Comparison of ENCODE assay signal across 21 cellular contexts in genomic region chr4:100049872-100050271, GRCh38.
"Had no signal": no experiment of that assay in that cellular context is flagged by ENCODE, and none has a peak within 500 bp of the region (broad histone marks: within the 10 kb centered on the region; RNA-seq: fewer than 3 reads in every experiment).

No MANE protein-coding gene starts in this region.

- H3K4me3 ChIP-seq: lower lobe of right lung, ovary, prostate gland, right atrium auricular region, spleen, testis, uterus had no signal

- H3K4me3 Mint-ChIP-seq: activated CD4-positive, alpha-beta memory T cell treated with anti-CD3 and anti-CD28 coated beads, Interleukin-2, amount 10 ng/mL, durations not matched to agents 7 days and 5 days; activated naive CD4-positive, alpha-beta T cell treated with anti-CD3 and anti-CD28 coated beads for 36 hours; activated naive CD8-positive, alpha-beta T cell treated with anti-CD3 and anti-CD28 coated beads, Interleukin-2, amount 10 ng/mL, durations not matched to agents 7 days and 5 days; activated T-cell treated with anti-CD3 and anti-CD28 coated beads, Interleukin-2, amount 50 U/mL, for 72 hours; dendritic cell treated with granulocyte-macrophage colony-stimulating factor and Interleukin-4, amounts not matched to agents 40 ng/mL and 50 ng/mL, for 4 days; mesothelial cell of epicardium; natural killer cell had no signal

- H3K9me3 ChIP-seq: lower lobe of right lung, ovary, prostate gland, right atrium auricular region, testis, uterus had no signal

- H3K27ac ChIP-seq: lower lobe of right lung, ovary, prostate gland, right atrium auricular region, spleen, testis, uterus had no signal

- H3K4me1 Mint-ChIP-seq: activated CD4-positive, alpha-beta memory T cell treated with anti-CD3 and anti-CD28 coated beads, Interleukin-2, amount 10 ng/mL, durations not matched to agents 7 days and 5 days; activated naive CD8-positive, alpha-beta T cell treated with anti-CD3 and anti-CD28 coated beads, Interleukin-2, amount 10 ng/mL, durations not matched to agents 7 days and 5 days; natural killer cell had no signal

- H3K27ac Mint-ChIP-seq: activated CD4-positive, alpha-beta memory T cell treated with anti-CD3 and anti-CD28 coated beads, Interleukin-2, amount 10 ng/mL, durations not matched to agents 7 days and 5 days; activated naive CD4-positive, alpha-beta T cell treated with anti-CD3 and anti-CD28 coated beads for 36 hours; activated naive CD8-positive, alpha-beta T cell treated with anti-CD3 and anti-CD28 coated beads, Interleukin-2, amount 10 ng/mL, durations not matched to agents 7 days and 5 days; activated T-cell treated with anti-CD3 and anti-CD28 coated beads, Interleukin-2, amount 50 U/mL, for 72 hours; dendritic cell treated with granulocyte-macrophage colony-stimulating factor and Interleukin-4, amounts not matched to agents 40 ng/mL and 50 ng/mL, for 4 days; mesothelial cell of epicardium; natural killer cell had no signal

- H3K27me3 Mint-ChIP-seq: dendritic cell treated with granulocyte-macrophage colony-stimulating factor and Interleukin-4, amounts not matched to agents 40 ng/mL and 50 ng/mL, for 4 days had no signal

- H3K4me1 ChIP-seq: lower lobe of right lung, prostate gland, right atrium auricular region, spleen, testis, uterus had no signal

- H3K36me3 Mint-ChIP-seq: activated naive CD8-positive, alpha-beta T cell treated with anti-CD3 and anti-CD28 coated beads, Interleukin-2, amount 10 ng/mL, durations not matched to agents 7 days and 5 days; mesothelial cell of epicardium; natural killer cell had no signal

- H3K27me3 ChIP-seq: ovary, right atrium auricular region, testis, uterus had no signal

- DNase-seq: activated CD4-positive, alpha-beta memory T cell treated with anti-CD3 and anti-CD28 coated beads, Interleukin-2, amount 10 ng/mL, durations not matched to agents 7 days and 5 days; activated CD4-positive, alpha-beta T cell treated with anti-CD3 and anti-CD28 coated beads for 48 hours; activated effector memory CD4-positive, alpha-beta T cell treated with Interleukin-2 at 50 U/mL for 16 hours; activated naive CD4-positive, alpha-beta T cell treated with anti-CD3 and anti-CD28 coated beads for 36 hours; activated naive CD8-positive, alpha-beta T cell treated with anti-CD3 and anti-CD28 coated beads, Interleukin-2, amount 10 ng/mL, durations not matched to agents 7 days and 5 days; activated T-cell treated with anti-CD3 and anti-CD28 coated beads, Interleukin-2, amount 50 U/mL, for 72 hours; amygdala; effector CD4-positive, alpha-beta T cell; islet precursor cell; lower lobe of right lung; natural killer cell; ovary; spleen; stimulated activated CD4-positive, alpha-beta T cell treated with anti-CD3 and anti-CD28 coated beads, Interleukin-4, amount 100 ng/mL, for 1 hour; stimulated activated naive CD4-positive, alpha-beta T cell; testis; uterus had no signal

- H3K9me3 Mint-ChIP-seq: activated naive CD4-positive, alpha-beta T cell treated with anti-CD3 and anti-CD28 coated beads for 36 hours; activated T-cell treated with anti-CD3 and anti-CD28 coated beads, Interleukin-2, amount 50 U/mL, for 72 hours; mesothelial cell of epicardium; natural killer cell had no signal

- H3K36me3 ChIP-seq: lower lobe of right lung, ovary, prostate gland, right atrium auricular region, spleen, uterus had no signal
